ENCODE assay signal across 1 cellular context in the genomic region with DNA sequence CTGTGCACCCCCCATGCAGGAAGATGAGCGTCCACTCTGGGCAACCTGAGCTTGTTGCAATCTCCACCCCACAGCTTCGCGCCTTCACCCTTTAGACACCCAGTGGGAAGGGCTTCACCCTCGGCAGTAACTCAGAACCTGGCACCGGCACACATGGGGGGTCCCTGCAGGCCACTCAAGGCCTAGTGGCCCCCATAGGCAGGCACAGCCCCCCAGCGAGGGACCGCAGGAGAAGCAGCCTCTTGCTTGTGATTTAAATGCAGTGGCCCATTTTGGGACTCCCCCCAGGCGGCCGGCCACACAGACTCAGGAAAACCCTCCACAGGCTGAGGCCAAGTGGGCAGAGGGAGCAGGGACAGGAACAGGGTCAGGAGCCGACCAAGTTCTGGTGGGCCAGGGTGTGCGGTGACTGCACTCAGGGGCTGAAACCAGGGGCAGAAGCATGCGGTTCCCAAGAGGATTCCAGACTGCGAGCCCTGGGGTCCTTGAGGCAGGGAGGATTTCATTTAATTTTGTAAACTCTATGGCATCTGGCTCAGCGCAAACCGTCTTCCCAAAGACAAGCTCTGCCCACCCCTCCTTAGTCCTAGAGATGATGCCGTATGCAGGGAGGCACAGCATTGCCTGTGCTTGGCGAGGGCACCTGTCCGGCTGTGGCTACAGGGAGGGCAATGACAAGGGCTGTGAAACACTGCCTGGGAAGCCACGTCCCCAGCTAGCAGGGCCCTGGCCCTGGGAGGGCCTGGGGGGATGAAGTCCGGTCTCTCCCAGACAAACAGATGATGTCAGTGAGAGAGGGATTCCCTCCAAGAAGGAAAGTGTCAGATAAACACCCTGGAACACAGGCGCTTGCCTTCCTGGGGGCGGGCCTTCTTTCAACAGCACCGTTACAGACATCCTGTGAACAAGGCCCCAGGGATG.
TF ChIP-seq lines count a peak whose summit lies in the region.

No MANE protein-coding gene starts in this region.

TF ChIP-seq in HepG2, 621 proteins besides CTCF, POLR2A, EP300 and RAD21 (continued from another document and continues in another):
- TF ChIP-seq, protein P1, sequence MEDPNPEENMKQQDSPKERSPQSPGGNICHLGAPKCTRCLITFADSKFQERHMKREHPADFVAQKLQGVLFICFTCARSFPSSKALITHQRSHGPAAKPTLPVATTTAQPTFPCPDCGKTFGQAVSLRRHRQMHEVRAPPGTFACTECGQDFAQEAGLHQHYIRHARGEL (CRISPR knock-in tag; IDR thresholded peaks at IDR 0.05) = 0 out of 2 replicates have a peak, but pooled peaks have one; percentile 69
- peak; percentile 86 for TF ChIP-seq HOMEZ (CRISPR knock-in tag; IDR thresholded peaks at IDR 0.05; ENCODE audit: low read depth)
- peak; percentile 57 for TF ChIP-seq ARNTL (CRISPR knock-in tag; IDR thresholded peaks at IDR 0.05)
- 0 out of 2 replicates have a peak, but pooled peaks have one; percentile 54 for TF ChIP-seq HMG20B (CRISPR knock-in tag; conservative IDR thresholded peaks at IDR 0.05)
- TF ChIP-seq SKIL (CRISPR knock-in tag; IDR thresholded peaks at IDR 0.05; ENCODE audit: borderline replicate concordance) = peak; percentile 88
- TF ChIP-seq ATF1 (CRISPR knock-in tag; IDR thresholded peaks at IDR 0.05) = peak; percentile 41; the same call in 1 of the 2 replicates
- peak; percentile 74; the same call in 1 of the 2 replicates for TF ChIP-seq MIER3 (CRISPR knock-in tag; IDR thresholded peaks at IDR 0.05; ENCODE audit: borderline replicate concordance)
- TF ChIP-seq ZNF251 (CRISPR knock-in tag; IDR thresholded peaks at IDR 0.05) = no peak
- 0 out of 2 replicates have a peak, but pooled peaks have one; percentile 41 for TF ChIP-seq IRX3 (CRISPR knock-in tag; IDR thresholded peaks at IDR 0.05; ENCODE audit: borderline replicate concordance, low read depth)
- TF ChIP-seq ZFP90 (CRISPR knock-in tag; IDR thresholded peaks at IDR 0.05; ENCODE audit: borderline replicate concordance) = peak; percentile 90; the same call in 1 of the 2 replicates
- no peak for TF ChIP-seq HES4 (CRISPR knock-in tag; IDR thresholded peaks at IDR 0.05; ENCODE audit: borderline replicate concordance)
- TF ChIP-seq ZNF34 (CRISPR knock-in tag; IDR thresholded peaks at IDR 0.05; ENCODE audit: borderline replicate concordance) = no peak
- TF ChIP-seq JARID2 (CRISPR knock-in tag; IDR thresholded peaks at IDR 0.05; ENCODE audit: insufficient replicate concordance) = peak; percentile 44
- TF ChIP-seq MAZ (IDR thresholded peaks at IDR 0.05; ENCODE audit: borderline replicate concordance, low read depth, low read length) = no peak
- peak; percentile 62; the same call in 1 of the 2 replicates for TF ChIP-seq MAZ (CRISPR knock-in tag; IDR thresholded peaks at IDR 0.05; ENCODE audit: low read depth)
- peak; percentile 67; the same call in 1 of the 2 replicates for TF ChIP-seq TFE3 (CRISPR knock-in tag; IDR thresholded peaks at IDR 0.05)
- TF ChIP-seq, protein P2, sequence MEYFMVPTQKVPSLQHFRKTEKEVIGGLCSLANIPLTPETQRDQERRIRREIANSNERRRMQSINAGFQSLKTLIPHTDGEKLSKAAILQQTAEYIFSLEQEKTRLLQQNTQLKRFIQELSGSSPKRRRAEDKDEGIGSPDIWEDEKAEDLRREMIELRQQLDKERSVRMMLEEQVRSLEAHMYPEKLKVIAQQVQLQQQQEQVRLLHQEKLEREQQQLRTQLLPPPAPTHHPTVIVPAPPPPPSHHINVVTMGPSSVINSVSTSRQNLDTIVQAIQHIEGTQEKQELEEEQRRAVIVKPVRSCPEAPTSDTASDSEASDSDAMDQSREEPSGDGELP (IDR thresholded peaks at IDR 0.05; ENCODE audit: borderline replicate concordance, low read depth) = peak; percentile 76; the same call in 1 of the 2 replicates
- no peak for TF ChIP-seq ZNF781 (CRISPR knock-in tag; IDR thresholded peaks at IDR 0.05; ENCODE audit: borderline replicate concordance, not compliant biosample characterization)
- TF ChIP-seq ZNF563 (CRISPR knock-in tag; IDR thresholded peaks at IDR 0.05) = no peak
- peak; percentile 46; the same call in 1 of the 2 replicates for TF ChIP-seq GATAD1 (CRISPR knock-in tag; IDR thresholded peaks at IDR 0.05)
- TF ChIP-seq USF2 (IDR thresholded peaks at IDR 0.05; ENCODE audit: low read depth, low read length) = no peak
- TF ChIP-seq USF2 (CRISPR knock-in tag; IDR thresholded peaks at IDR 0.05; ENCODE audit: borderline replicate concordance) = no peak; the same call in 1 of the 2 replicates
- TF ChIP-seq ZNF451 (CRISPR knock-in tag; IDR thresholded peaks at IDR 0.05) = no peak
- TF ChIP-seq, protein P3, sequence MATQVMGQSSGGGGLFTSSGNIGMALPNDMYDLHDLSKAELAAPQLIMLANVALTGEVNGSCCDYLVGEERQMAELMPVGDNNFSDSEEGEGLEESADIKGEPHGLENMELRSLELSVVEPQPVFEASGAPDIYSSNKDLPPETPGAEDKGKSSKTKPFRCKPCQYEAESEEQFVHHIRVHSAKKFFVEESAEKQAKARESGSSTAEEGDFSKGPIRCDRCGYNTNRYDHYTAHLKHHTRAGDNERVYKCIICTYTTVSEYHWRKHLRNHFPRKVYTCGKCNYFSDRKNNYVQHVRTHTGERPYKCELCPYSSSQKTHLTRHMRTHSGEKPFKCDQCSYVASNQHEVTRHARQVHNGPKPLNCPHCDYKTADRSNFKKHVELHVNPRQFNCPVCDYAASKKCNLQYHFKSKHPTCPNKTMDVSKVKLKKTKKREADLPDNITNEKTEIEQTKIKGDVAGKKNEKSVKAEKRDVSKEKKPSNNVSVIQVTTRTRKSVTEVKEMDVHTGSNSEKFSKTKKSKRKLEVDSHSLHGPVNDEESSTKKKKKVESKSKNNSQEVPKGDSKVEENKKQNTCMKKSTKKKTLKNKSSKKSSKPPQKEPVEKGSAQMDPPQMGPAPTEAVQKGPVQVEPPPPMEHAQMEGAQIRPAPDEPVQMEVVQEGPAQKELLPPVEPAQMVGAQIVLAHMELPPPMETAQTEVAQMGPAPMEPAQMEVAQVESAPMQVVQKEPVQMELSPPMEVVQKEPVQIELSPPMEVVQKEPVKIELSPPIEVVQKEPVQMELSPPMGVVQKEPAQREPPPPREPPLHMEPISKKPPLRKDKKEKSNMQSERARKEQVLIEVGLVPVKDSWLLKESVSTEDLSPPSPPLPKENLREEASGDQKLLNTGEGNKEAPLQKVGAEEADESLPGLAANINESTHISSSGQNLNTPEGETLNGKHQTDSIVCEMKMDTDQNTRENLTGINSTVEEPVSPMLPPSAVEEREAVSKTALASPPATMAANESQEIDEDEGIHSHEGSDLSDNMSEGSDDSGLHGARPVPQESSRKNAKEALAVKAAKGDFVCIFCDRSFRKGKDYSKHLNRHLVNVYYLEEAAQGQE (IDR thresholded peaks at IDR 0.05; ENCODE audit: borderline replicate concordance in 1 of 2, low read depth in 1 of 2, low read length in 2 of 2) = peak in 1 of 2 experiments; percentile 47; a peak in 1 of 4 replicates
- TF ChIP-seq, protein P4, sequence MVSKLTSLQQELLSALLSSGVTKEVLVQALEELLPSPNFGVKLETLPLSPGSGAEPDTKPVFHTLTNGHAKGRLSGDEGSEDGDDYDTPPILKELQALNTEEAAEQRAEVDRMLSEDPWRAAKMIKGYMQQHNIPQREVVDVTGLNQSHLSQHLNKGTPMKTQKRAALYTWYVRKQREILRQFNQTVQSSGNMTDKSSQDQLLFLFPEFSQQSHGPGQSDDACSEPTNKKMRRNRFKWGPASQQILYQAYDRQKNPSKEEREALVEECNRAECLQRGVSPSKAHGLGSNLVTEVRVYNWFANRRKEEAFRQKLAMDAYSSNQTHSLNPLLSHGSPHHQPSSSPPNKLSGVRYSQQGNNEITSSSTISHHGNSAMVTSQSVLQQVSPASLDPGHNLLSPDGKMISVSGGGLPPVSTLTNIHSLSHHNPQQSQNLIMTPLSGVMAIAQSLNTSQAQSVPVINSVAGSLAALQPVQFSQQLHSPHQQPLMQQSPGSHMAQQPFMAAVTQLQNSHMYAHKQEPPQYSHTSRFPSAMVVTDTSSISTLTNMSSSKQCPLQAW (CRISPR knock-in tag; IDR thresholded peaks at IDR 0.05) = peak; percentile 79
- peak; percentile 81; the same call in 1 of the 2 replicates for TF ChIP-seq MEF2D (CRISPR knock-in tag; IDR thresholded peaks at IDR 0.05)
- peak; percentile 44; the same call in 1 of the 2 replicates for TF ChIP-seq AKAP8 (CRISPR knock-in tag; IDR thresholded peaks at IDR 0.05)
- TF ChIP-seq FIP1L1 (IDR thresholded peaks at IDR 0.05; ENCODE audit: borderline replicate concordance, insufficient read depth, low read depth, low read length) = no peak
